In genomic region chr1:226566234-226566633, GRCh38 we compare ENCODE assay signal across 29 cellular contexts. TPM values are rescaled to one million over a fixed set of nuclear protein-coding genes. Genes with fewer than 3 reads are reported as not detected.
"Had no signal": no experiment of that assay in that cellular context is flagged by ENCODE, and none has a peak within 500 bp of the region (broad histone marks: within the 10 kb centered on the region; RNA-seq: fewer than 3 reads in every experiment).

No MANE protein-coding gene starts in this region.

- ATAC-seq: esophagus mucosa; foreskin keratinocyte; gastroesophageal sphincter; heart left ventricle; left cardiac atrium; left lung; mucosa of descending colon; naive thymus-derived CD8-positive, alpha-beta T cell; psoas muscle; upper lobe of right lung had no signal

- H3K27ac Mint-ChIP-seq: mesothelial cell of epicardium; naive thymus-derived CD8-positive, alpha-beta T cell; nephron progenitor cell had no signal

- H3K27ac ChIP-seq: epithelial cell of prostate, foreskin keratinocyte, hepatocyte, left lung, psoas muscle, right lobe of liver, stomach, testis, tibial artery, upper lobe of right lung, uterus had no signal

- H3K9me3 ChIP-seq: gastroesophageal sphincter, heart left ventricle, left lung, mucosa of descending colon, psoas muscle, right lobe of liver, stomach, testis, tibial artery, upper lobe of right lung, uterus had no signal

- DNase-seq: dermis blood vessel endothelial cell; foreskin keratinocyte; heart left ventricle; left cardiac atrium; left lung; mesenchymal stem cell; mucosa of descending colon; naive thymus-derived CD8-positive, alpha-beta T cell; nephron progenitor cell; psoas muscle; stimulated activated CD4-positive, alpha-beta T cell treated with anti-CD3 and anti-CD28 coated beads, Interleukin-12 subunit alpha, Interleukin-12 subunit beta, amount 100 ng/mL, for 4 hours; stimulated activated CD4-positive, alpha-beta T cell treated with anti-CD3 and anti-CD28 coated beads, Interleukin-1b, Interleukin-23, amount 100 ng/mL, for 48 hours; stimulated activated CD4-positive, alpha-beta T cell treated with anti-CD3 and anti-CD28 coated beads, Interleukin-4, amount 100 ng/mL, for 1 hour; stimulated activated CD8-positive, alpha-beta memory T cell treated with anti-CD3 and anti-CD28 coated beads, Interleukin-4, amount 100 ng/mL, for 48 hours; stimulated activated naive CD4-positive, alpha-beta T cell; stomach; testis; uterus had no signal

- H3K4me3 Mint-ChIP-seq: mesothelial cell of epicardium; naive thymus-derived CD8-positive, alpha-beta T cell; nephron progenitor cell had no signal

- H3K9me3 Mint-ChIP-seq: mesothelial cell of epicardium; naive thymus-derived CD8-positive, alpha-beta T cell; nephron progenitor cell had no signal

- H3K36me3 Mint-ChIP-seq: mesothelial cell of epicardium had no signal

- H3K4me1 Mint-ChIP-seq: mesothelial cell of epicardium had no signal

- H3K4me3 ChIP-seq: coronary artery, gastroesophageal sphincter, heart left ventricle, hepatocyte, left lung, mucosa of descending colon, psoas muscle, right lobe of liver, smooth muscle cell, stomach, testis, tibial artery, upper lobe of right lung, uterus had no signal

- H3K4me1 ChIP-seq: foreskin keratinocyte, left lung, psoas muscle, right lobe of liver, upper lobe of right lung had no signal

- H3K36me3 ChIP-seq: gastroesophageal sphincter, heart left ventricle, left lung, right lobe of liver, stomach, tibial artery, upper lobe of right lung, uterus had no signal

- H3K27me3 ChIP-seq: gastroesophageal sphincter, heart left ventricle, left lung, right lobe of liver, stomach, testis, tibial artery, upper lobe of right lung, uterus had no signal

RNA-seq across cellular contexts. Expression of gene STUM, which starts 17.7 kb away (rescaled TPM):
- total RNA-seq: fibroblast of lung, foreskin keratinocyte had no signal
- polyA plus RNA-seq: foreskin keratinocyte; hepatocyte; naive thymus-derived CD8-positive, alpha-beta T cell; smooth muscle cell had no signal
